Comparison of ENCODE assay signal across 22 cellular contexts in genomic region chr16:72173997-72174396, GRCh38. TPM values are rescaled to one million over a fixed set of nuclear protein-coding genes. Genes with fewer than 3 reads are reported as not detected.
DNase-seq lines count a peak whose midpoint lies in the region; ATAC-seq and TF ChIP-seq lines count a peak whose summit lies in the region.
"Had no signal": no experiment of that assay in that cellular context is flagged by ENCODE, and none has a peak within 500 bp of the region (broad histone marks: within the 10 kb centered on the region; RNA-seq: fewer than 3 reads in every experiment).

No MANE protein-coding gene starts in this region.

- no peak overlapping the region for H3K9ac ChIP-seq in SK-N-SH

- no peak overlapping the region for H3K4me3 Mint-ChIP-seq in activated T-cell treated with anti-CD3 and anti-CD28 coated beads, Interleukin-2, amount 50 U/mL, for 72 hours
- H3K4me3 Mint-ChIP-seq: CD4-positive, alpha-beta memory T cell; GM23338 had no signal

- peaks cover 11 to 15% of the 10 kb centered on the region in 2 donors for H3K9me3 Mint-ChIP-seq in activated T-cell treated with anti-CD3 and anti-CD28 coated beads, Interleukin-2, amount 50 U/mL, for 72 hours
- H3K9me3 Mint-ChIP-seq: GM23338 had no signal

- H3K27ac ChIP-seq in SK-N-SH (ENCODE audit: low read depth in 2 of 2, low read length in 1 of 2) = no peak overlapping the region

- H4K20me1 ChIP-seq in SK-N-SH (ENCODE audit: insufficient read depth) = no peaks in the 10 kb centered on the region

- 23% methylated on average over 1 of the region's 1 CpG for WGBS in SK-N-SH (ENCODE audit: low lambda C conversion rate)

- no peaks in the 10 kb centered on the region for H3K9me2 ChIP-seq in SK-N-SH

- H3K27me3 ChIP-seq in SK-N-SH (ENCODE audit: insufficient read depth) = no peaks in the 10 kb centered on the region
- H3K27me3 ChIP-seq: BE2C had no signal

- TF ChIP-seq CTCF in epithelial cell of esophagus (IDR thresholded peaks at IDR 0.05; ENCODE audit: insufficient read depth, low read depth, low read length, missing control alignments) (no peak), SK-N-SH (IDR thresholded peaks at IDR 0.05) (no peak)

- no peaks in the 10 kb centered on the region for H3K4me1 ChIP-seq in SK-N-SH (ENCODE audit: control insufficient read depth in 1 of 2, insufficient read depth in 2 of 2, low read depth in 1 of 2, low read length in 1 of 2)

- peak; percentile 57 to 64 for ATAC-seq in activated T-cell treated with anti-CD3 and anti-CD28 coated beads, Interleukin-2, amount 50 U/mL, for 72 hours (replicated peaks in 1 of 2)
- ATAC-seq in HG03432 (IDR thresholded peaks at IDR 0.05; ENCODE audit: unreplicated experiment) = no peak
- ATAC-seq: GM23338, HCT116, K562, SK-N-SH treated with all-trans-retinoic acid at 6 μM for 48 hours had no signal

- no peak for TF ChIP-seq EP300 in SK-N-SH (IDR thresholded peaks at IDR 0.05; ENCODE audit: borderline replicate concordance in 1 of 2, low read depth in 1 of 2, low read length in 1 of 2)

- no peak for TF ChIP-seq RAD21 in SK-N-SH (IDR thresholded peaks at IDR 0.05; ENCODE audit: low read length)

- H3K36me3 Mint-ChIP-seq in activated T-cell treated with anti-CD3 and anti-CD28 coated beads, Interleukin-2, amount 50 U/mL, for 72 hours (ENCODE audit: insufficient read depth in 2 of 2) = peaks cover 10 to 11% of the 10 kb centered on the region in 2 donors
- H3K36me3 Mint-ChIP-seq: CD4-positive, alpha-beta memory T cell had no signal

- H3K27ac Mint-ChIP-seq in activated T-cell treated with anti-CD3 and anti-CD28 coated beads, Interleukin-2, amount 50 U/mL, for 72 hours = no peak overlapping the region
- H3K27ac Mint-ChIP-seq: CD4-positive, alpha-beta memory T cell; GM23338 had no signal

- H2AFZ ChIP-seq in SK-N-SH (ENCODE audit: low read depth) = no peak overlapping the region
- H2AFZ ChIP-seq: GM23338 had no signal

- peaks cover 32% of the 10 kb centered on the region for H3K4me1 Mint-ChIP-seq in activated T-cell treated with anti-CD3 and anti-CD28 coated beads, Interleukin-2, amount 50 U/mL, for 72 hours (ENCODE audit: low read depth)
- H3K4me1 Mint-ChIP-seq: CD4-positive, alpha-beta memory T cell had no signal

- DNase-seq in activated T-cell treated with anti-CD3 and anti-CD28 coated beads, Interleukin-2, amount 50 U/mL, for 72 hours = no peak
- DNase-seq in activated T-cell treated with anti-CD3 and anti-CD28 coated beads for 4 hours (no peak), NCI-H524 treated with DMSO at 0.1 percent for 48 hours (lab: John Stamatoyannopoulos, UW) (peak; percentile 24), epithelial cell of esophagus (ENCODE audit: low read depth) (peak; percentile 20), NCI-H187 treated with DMSO at 0.1 percent for 48 hours (lab: John Stamatoyannopoulos, UW) (no peak), SK-N-SH (no peak)
- no peak for DNase-seq in stimulated activated CD4-positive, alpha-beta T cell treated with anti-CD3 and anti-CD28 coated beads, Interleukin-15, amount 100 ng/mL, for 24 hours
- DNase-seq: BE2C; CD4-positive, alpha-beta memory T cell; DMS53; EL; NCI-H1105 treated with DMSO at 0.1 percent for 48 hours; NCI-H187; NCI-H510A; NCI-H774; OCI-M1; SHP77 treated with DMSO at 0.1 percent for 48 hours had no signal

- H3K4me3 ChIP-seq in epithelial cell of esophagus (ENCODE audit: low read length) = no peak overlapping the region
- H3K4me3 ChIP-seq in SK-N-SH (ENCODE audit: low read depth in 2 of 2, low read length in 1 of 2) = no peak overlapping the region
- H3K4me3 ChIP-seq: GM23338, K562 had no signal

- no peaks in the 10 kb centered on the region for H3K79me2 ChIP-seq in SK-N-SH (ENCODE audit: insufficient read depth)

- H3K9me3 ChIP-seq in SK-N-SH = no peaks in the 10 kb centered on the region
- H3K9me3 ChIP-seq: BE2C had no signal

- no peaks in the 10 kb centered on the region for H3F3A ChIP-seq in SK-N-SH (replicated peaks; ENCODE audit: insufficient read depth)

- POLR2A ChIA-PET in SK-N-SH (lab: Yijun Ruan, JAX) = no interaction called here

- CTCF ChIA-PET in SK-N-SH (lab: Yijun Ruan, JAX) = interaction anchor here (1.4 to 1.5 kb wide), 2 partner anchors 9 to 17 kb away, joined by 3 to 4 read pairs; no protein-coding TSS in a partner anchor

- H3K27me3 Mint-ChIP-seq in activated T-cell treated with anti-CD3 and anti-CD28 coated beads, Interleukin-2, amount 50 U/mL, for 72 hours (ENCODE audit: low read depth) = peaks cover 19% of the 10 kb centered on the region

- no peaks in the 10 kb centered on the region for H3K36me3 ChIP-seq in SK-N-SH (replicated peaks in 1 of 2; ENCODE audit: control insufficient read depth in 1 of 2, insufficient read depth in 2 of 2, low read length in 1 of 2)
- H3K36me3 ChIP-seq: BE2C had no signal

- H3K4me2 ChIP-seq in SK-N-SH = no peak overlapping the region
- H3K4me2 ChIP-seq: GM23338 had no signal

TF ChIP-seq in SK-N-SH, 30 proteins besides CTCF, POLR2A, EP300 and RAD21:
- TF ChIP-seq FOXJ3 (CRISPR knock-in tag; IDR thresholded peaks at IDR 0.05) (no peak), TAF1 (IDR thresholded peaks at IDR 0.05; ENCODE audit: borderline replicate concordance, low read depth, low read length) (no peak), NFIC (IDR thresholded peaks at IDR 0.05; ENCODE audit: borderline replicate concordance) (no peak), EZH2phosphoT487 (IDR thresholded peaks at IDR 0.05; ENCODE audit: borderline replicate concordance, low read depth) (no peak), CHD2 (IDR thresholded peaks at IDR 0.05; ENCODE audit: low read length, partially characterized antibody) (no peak), NRF1 (IDR thresholded peaks at IDR 0.05; ENCODE audit: low read depth, low read length) (no peak), PBX3 (IDR thresholded peaks at IDR 0.05) (no peak), SIN3A (IDR thresholded peaks at IDR 0.05; ENCODE audit: borderline replicate concordance, low read depth, low read length) (no peak), GABPA (IDR thresholded peaks at IDR 0.05; ENCODE audit: low read depth) (no peak)
- TF ChIP-seq, protein P1, sequence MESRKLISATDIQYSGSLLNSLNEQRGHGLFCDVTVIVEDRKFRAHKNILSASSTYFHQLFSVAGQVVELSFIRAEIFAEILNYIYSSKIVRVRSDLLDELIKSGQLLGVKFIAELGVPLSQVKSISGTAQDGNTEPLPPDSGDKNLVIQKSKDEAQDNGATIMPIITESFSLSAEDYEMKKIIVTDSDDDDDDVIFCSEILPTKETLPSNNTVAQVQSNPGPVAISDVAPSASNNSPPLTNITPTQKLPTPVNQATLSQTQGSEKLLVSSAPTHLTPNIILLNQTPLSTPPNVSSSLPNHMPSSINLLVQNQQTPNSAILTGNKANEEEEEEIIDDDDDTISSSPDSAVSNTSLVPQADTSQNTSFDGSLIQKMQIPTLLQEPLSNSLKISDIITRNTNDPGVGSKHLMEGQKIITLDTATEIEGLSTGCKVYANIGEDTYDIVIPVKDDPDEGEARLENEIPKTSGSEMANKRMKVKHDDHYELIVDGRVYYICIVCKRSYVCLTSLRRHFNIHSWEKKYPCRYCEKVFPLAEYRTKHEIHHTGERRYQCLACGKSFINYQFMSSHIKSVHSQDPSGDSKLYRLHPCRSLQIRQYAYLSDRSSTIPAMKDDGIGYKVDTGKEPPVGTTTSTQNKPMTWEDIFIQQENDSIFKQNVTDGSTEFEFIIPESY (IDR thresholded peaks at IDR 0.05; ENCODE audit: borderline replicate concordance, low read depth) = no peak
- TF ChIP-seq, protein P2, sequence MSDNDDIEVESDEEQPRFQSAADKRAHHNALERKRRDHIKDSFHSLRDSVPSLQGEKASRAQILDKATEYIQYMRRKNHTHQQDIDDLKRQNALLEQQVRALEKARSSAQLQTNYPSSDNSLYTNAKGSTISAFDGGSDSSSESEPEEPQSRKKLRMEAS (IDR thresholded peaks at IDR 0.05; ENCODE audit: low read depth) = no peak
TF ChIP-seq in SK-N-SH: peak in this region for 0.

RNA-seq across cellular contexts. Expression of gene PMFBP1, which starts 2.0 kb away (rescaled TPM):
- 1 to 10 TPM; 1.8 to 2.6 TPM for total RNA-seq in activated T-cell treated with anti-CD3 and anti-CD28 coated beads, Interleukin-2, amount 50 U/mL, for 72 hours
- 0.16 and 0.21 TPM in 2 replicates for polyA plus RNA-seq in SK-N-SH (2012; rRNA removed)
- 0.05 and 0.10 TPM in 2 replicates for polyA plus RNA-seq in SK-N-SH (2012; cell fraction: cytosol; rRNA removed)
- 0.68 and 0.79 TPM in 2 replicates for polyA plus RNA-seq in SK-N-SH (2012; cell fraction: nucleus; rRNA removed)
- polyA plus RNA-seq: CD4-positive, alpha-beta memory T cell had no signal

Comparison
In these comparisons a context has a peak if more than half of its experiments do, and no peak if none do; other contexts are left out.
1. DNase-seq: peak in NCI-H524 treated with DMSO at 0.1 percent for 48 hours (single experiment) and epithelial cell of esophagus (single experiment); none in activated T-cell treated with anti-CD3 and anti-CD28 coated beads, Interleukin-2, amount 50 U/mL, for 72 hours (0 of 2), activated T-cell treated with anti-CD3 and anti-CD28 coated beads for 4 hours (single experiment), stimulated activated CD4-positive, alpha-beta T cell treated with anti-CD3 and anti-CD28 coated beads, Interleukin-15, amount 100 ng/mL, for 24 hours (single experiment), NCI-H187 treated with DMSO at 0.1 percent for 48 hours (single experiment) and SK-N-SH (single experiment).